19 cellular contexts compared by ENCODE assay signal in genomic region chr17:6661464-6661848, GRCh38. TPM values are rescaled to one million over a fixed set of nuclear protein-coding genes. Genes with fewer than 3 reads are reported as not detected.
DNase-seq lines count a peak whose midpoint lies in the region; ATAC-seq and TF ChIP-seq lines count a peak whose summit lies in the region.
"Had no signal": no experiment of that assay in that cellular context is flagged by ENCODE, and none has a peak within 500 bp of the region (broad histone marks: within the 10 kb centered on the region; RNA-seq: fewer than 3 reads in every experiment).

No MANE protein-coding gene starts in this region.

- no peak overlapping the region for H3K27ac Mint-ChIP-seq in CD4-positive, alpha-beta T cell
- H3K27ac Mint-ChIP-seq in neural progenitor cell, result no peak overlapping the region
- H3K27ac Mint-ChIP-seq: HFFc6 had no signal

- peak overlapping the region; percentile 18 for H3K4me3 Mint-ChIP-seq in CD4-positive, alpha-beta T cell
- no peak overlapping the region for H3K4me3 Mint-ChIP-seq in neural progenitor cell
- H3K4me3 Mint-ChIP-seq: HFFc6 had no signal

- H3K4me3 ChIP-seq in HEK293 (ENCODE audit: low read depth, low read length) (no peak overlapping the region), OCI-LY7 (ENCODE audit: low read depth, low read length, poor library complexity, severe bottlenecking) (peak overlapping the region; percentile 63), colonic mucosa (no peak overlapping the region), neural progenitor cell (no peak overlapping the region)

- H3K4me1 ChIP-seq in HEK293 (ENCODE audit: control insufficient read depth, insufficient read depth, low read length) (no peaks in the 10 kb centered on the region), OCI-LY7 (ENCODE audit: insufficient read depth, low read length, poor library complexity, severe bottlenecking) (peaks cover 43% of the 10 kb centered on the region), colonic mucosa (no peaks in the 10 kb centered on the region), neural progenitor cell (no peaks in the 10 kb centered on the region)
- H3K4me1 ChIP-seq: Caco-2 had no signal

- H3K9me3 ChIP-seq in CD4-positive, alpha-beta T cell (ENCODE audit: control insufficient read depth, low read length), result no peaks in the 10 kb centered on the region
- H3K9me3 ChIP-seq in HEK293 (ENCODE audit: control insufficient read depth, insufficient read depth, low read depth, low read length), result no peaks in the 10 kb centered on the region
- H3K9me3 ChIP-seq in OCI-LY7 (ENCODE audit: low read length), result no peaks in the 10 kb centered on the region
- H3K9me3 ChIP-seq in colonic mucosa, result no peaks in the 10 kb centered on the region
- no peaks in the 10 kb centered on the region for H3K9me3 ChIP-seq in neural progenitor cell (ENCODE audit: low read depth)
- H3K9me3 ChIP-seq: Caco-2 had no signal

- TF ChIP-seq CTCF in CD4-positive, alpha-beta T cell (IDR thresholded peaks at IDR 0.05), result no peak
- TF ChIP-seq CTCF in HEK293 (tag by site-specific recombination; IDR thresholded peaks at IDR 0.05) (no peak), OCI-LY7 (conservative IDR thresholded peaks at IDR 0.05; ENCODE audit: low read length) (no peak), colonic mucosa (IDR thresholded peaks at IDR 0.05) (no peak), neural progenitor cell (IDR thresholded peaks at IDR 0.05) (no peak)

- peaks cover 33% of the 10 kb centered on the region for H3K4me1 Mint-ChIP-seq in CD4-positive, alpha-beta T cell (ENCODE audit: low read depth)
- H3K4me1 Mint-ChIP-seq in neural progenitor cell, result peaks cover 4% of the 10 kb centered on the region

- no peaks in the 10 kb centered on the region for H3K27me3 Mint-ChIP-seq in CD4-positive, alpha-beta T cell
- H3K27me3 Mint-ChIP-seq in neural progenitor cell (ENCODE audit: insufficient read depth, low read depth), result peaks cover 39% of the 10 kb centered on the region

- H3F3A ChIP-seq in neural progenitor cell (ENCODE audit: low read depth), result no peaks in the 10 kb centered on the region

- POLR2A ChIA-PET in CD4-positive, alpha-beta T cell (lab: Charles Lee), result no interaction called here
- POLR2A ChIA-PET in HEK293 (lab: Yijun Ruan, JAX) (no interaction called here), OCI-LY7 (lab: Charles Lee) (interaction anchor here (1.1 to 1.2 kb wide), 4 partner anchors 11 to 219 kb away, joined by 3 to 4 read pairs (median 4); partner anchors contain the start of gene KIAA0753)

- H3K36me3 Mint-ChIP-seq in CD4-positive, alpha-beta T cell (ENCODE audit: low read depth), result peaks cover 14% of the 10 kb centered on the region
- peaks cover 1% of the 10 kb centered on the region for H3K36me3 Mint-ChIP-seq in neural progenitor cell

- DNase-seq in CD4-positive, alpha-beta T cell, result no peak
- DNase-seq in OCI-LY7 (ENCODE audit: low spot score) (no peak), mesenteric fat pad (ENCODE audit: low spot score) (peak; percentile 33), colonic mucosa (no peak), neural progenitor cell (ENCODE audit: low spot score) (no peak), middle frontal gyrus (ENCODE audit: extremely low spot score, low spot score) (no peak)
- DNase-seq: Caco-2, DMS53, GOT3, HFFc6, NCI-H1417 treated with DMSO at 0.1 percent for 48 hours, NCI-H2029 treated with DMSO at 0.1 percent for 48 hours, NCI-H510A, NCI-H82 had no signal

- BruUV-seq in OCI-LY7 (replicated peaks; lab: Mats Ljungman, UMichigan), result no TSS peak

- H3K36me3 ChIP-seq in HEK293 (ENCODE audit: control insufficient read depth in 2 of 2, insufficient read depth in 1 of 2, low read length in 2 of 2) (no peaks in the 10 kb centered on the region; a peak in 1 of 3 replicates), OCI-LY7 (ENCODE audit: insufficient read depth, low read length) (peaks cover 21% of the 10 kb centered on the region), colonic mucosa (no peaks in the 10 kb centered on the region), neural progenitor cell (no peaks in the 10 kb centered on the region)

- H4K20me1 ChIP-seq in OCI-LY7 (ENCODE audit: insufficient read depth, low read length), result no peaks in the 10 kb centered on the region
- no peaks in the 10 kb centered on the region for H4K20me1 ChIP-seq in neural progenitor cell (ENCODE audit: low read depth)

- H3K4me2 ChIP-seq in OCI-LY7 (ENCODE audit: low read length), result peak overlapping the region; percentile 93
- H3K4me2 ChIP-seq in neural progenitor cell, result no peak overlapping the region

- no peaks in the 10 kb centered on the region for H3K9me3 Mint-ChIP-seq in CD4-positive, alpha-beta T cell
- peaks cover 2% of the 10 kb centered on the region for H3K9me3 Mint-ChIP-seq in neural progenitor cell
- H3K9me3 Mint-ChIP-seq: HFFc6 had no signal

- no peaks in the 10 kb centered on the region for H3K27me3 ChIP-seq in CD4-positive, alpha-beta T cell (ENCODE audit: control insufficient read depth, insufficient read depth, low read length)
- no peaks in the 10 kb centered on the region for H3K27me3 ChIP-seq in colonic mucosa
- peaks cover 51% of the 10 kb centered on the region for H3K27me3 ChIP-seq in neural progenitor cell

- no peak overlapping the region for H3K27ac ChIP-seq in CD4-positive, alpha-beta T cell (ENCODE audit: low read depth, low read length)
- H3K27ac ChIP-seq in HEK293 (ENCODE audit: extremely low read depth, low read depth, low read length), result no peak overlapping the region
- H3K27ac ChIP-seq in OCI-LY7 (ENCODE audit: low read depth, low read length, poor library complexity, severe bottlenecking), result peak overlapping the region; percentile 86
- no peak overlapping the region for H3K27ac ChIP-seq in colonic mucosa
- no peak overlapping the region for H3K27ac ChIP-seq in neural progenitor cell
- H3K27ac ChIP-seq: C4-2B had no signal

- H3K79me2 ChIP-seq in OCI-LY7 (ENCODE audit: insufficient read depth, low read depth, low read length) (peaks cover 4% of the 10 kb centered on the region; the same call in 1 of the 2 replicates), neural progenitor cell (ENCODE audit: low read depth) (no peaks in the 10 kb centered on the region)

- no peak for ATAC-seq in CD4-positive, alpha-beta T cell (ENCODE audit: poor library complexity)
- ATAC-seq: HepG2 had no signal

- intact Hi-C loops in CD4-positive, alpha-beta T cell (cut with DNase I, micrococcal nuclease), result loop anchor here in 1 of 2 experiments (10.0 kb wide), 1 partner anchor 253 kb away; no protein-coding TSS in a partner anchor
- intact Hi-C loops in OCI-LY7 (cut with micrococcal nuclease; ENCODE audit: unreplicated experiment), result no loop called here
- intact Hi-C loops in colonic mucosa (cut with DNase I), result loop anchor here (10.0 kb wide), 1 partner anchor 173 kb away; the partner anchor contains the start of gene TEKT1

- CTCF ChIA-PET in CD4-positive, alpha-beta T cell (lab: Charles Lee), result no interaction called here
- CTCF ChIA-PET in HEK293 (lab: Yijun Ruan, JAX), result interaction anchor here (0.7 to 1.7 kb wide), 2 partner anchors 9 to 243 kb away, joined by 3 to 5 read pairs; no protein-coding TSS in a partner anchor
- CTCF ChIA-PET in OCI-LY7 (lab: Charles Lee; ENCODE audit: unreplicated experiment), result no interaction called here

- no peaks in the 10 kb centered on the region for H3K9me2 ChIP-seq in OCI-LY7 (ENCODE audit: insufficient read depth, low read length)

- no peak overlapping the region for H3K9ac ChIP-seq in colonic mucosa (ENCODE audit: low read depth in 2 of 2, low read length in 2 of 2)
- H3K9ac ChIP-seq in neural progenitor cell, result no peak overlapping the region

- peak overlapping the region; percentile 37; the same call in 1 of the 2 replicates for H2AFZ ChIP-seq in OCI-LY7 (ENCODE audit: low read length)
- no peak overlapping the region for H2AFZ ChIP-seq in neural progenitor cell (replicated peaks)

TF ChIP-seq in HEK293, 187 proteins besides CTCF, POLR2A, EP300 and RAD21 (continues in another document):
- TF ChIP-seq ZNF121 (tag by site-specific recombination; IDR thresholded peaks at IDR 0.05) (no peak), ZNF692 (tag by site-specific recombination; IDR thresholded peaks at IDR 0.05) (peak; percentile 75)

RNA-seq across cellular contexts. Expression of gene C17orf100, which starts 9.9 kb away (rescaled TPM):
- under 1 TPM; 0.69 to 0.70 TPM for total RNA-seq in CD4-positive, alpha-beta T cell
- 1.3 and 2.4 TPM in 2 replicates for total RNA-seq in OCI-LY7 (2014; rRNA removed; shearing (Covaris generic))
- 5.2 and 5.6 TPM in 2 replicates for total RNA-seq in OCI-LY7 (2022)
- total RNA-seq in mesenteric fat pad, result 0.58 TPM
- 1 to 10 TPM; 1.5 to 1.9 TPM for total RNA-seq in colonic mucosa
- 3.8 and 3.9 TPM in 2 replicates for total RNA-seq in neural progenitor cell (ENCODE audit: low replicate concordance)

RNA-seq across cellular contexts. Expression of gene MED31, which starts 10.1 kb away (rescaled TPM):
- 10 to 100 TPM; 31.4 to 32.0 TPM for total RNA-seq in CD4-positive, alpha-beta T cell
- 11.6 and 14.6 TPM in 2 replicates for total RNA-seq in OCI-LY7 (2014; rRNA removed; shearing (Covaris generic))
- 21.7 and 25.2 TPM in 2 replicates for total RNA-seq in OCI-LY7 (2022)
- 13.0 TPM for total RNA-seq in mesenteric fat pad
- 10 to 100 TPM; 14.3 to 15.2 TPM for total RNA-seq in colonic mucosa
- total RNA-seq in neural progenitor cell (ENCODE audit: low replicate concordance), result 7.3 and 35.7 TPM in 2 replicates

RNA-seq across cellular contexts. Expression of gene TXNDC17, which starts 20.6 kb away (rescaled TPM):
- total RNA-seq in CD4-positive, alpha-beta T cell, result 10 to 100 TPM; 13.2 to 17.7 TPM
- 52.8 and 63.7 TPM in 2 replicates for total RNA-seq in OCI-LY7 (2014; rRNA removed; shearing (Covaris generic))
- total RNA-seq in OCI-LY7 (2022), result 63.5 and 81.4 TPM in 2 replicates
- 71.2 TPM for total RNA-seq in mesenteric fat pad
- total RNA-seq in colonic mucosa, result 100 to 1,000 TPM; 167 to 207 TPM
- 175 and 214 TPM in 2 replicates for total RNA-seq in neural progenitor cell (ENCODE audit: low replicate concordance)

RNA-seq across cellular contexts. Expression of gene KIAA0753, which starts 20.9 kb away (rescaled TPM):
- total RNA-seq in CD4-positive, alpha-beta T cell, result 10 to 100 TPM in 1 of 2 experiments, 1 to 10 TPM in 1; 8.9 to 11.7 TPM
- total RNA-seq in OCI-LY7 (2014; rRNA removed; shearing (Covaris generic)), result 18.9 and 20.8 TPM in 2 replicates
- total RNA-seq in OCI-LY7 (2022) (26.0 and 29.8 TPM in 2 replicates), mesenteric fat pad (9.7 TPM), colonic mucosa (10 to 100 TPM; 15.7 to 18.5 TPM), neural progenitor cell (ENCODE audit: low replicate concordance) (24.1 and 30.8 TPM in 2 replicates)

RNA-seq across cellular contexts. Expression of gene SLC13A5, which starts 51.7 kb away (rescaled TPM):
- not detected for total RNA-seq in CD4-positive, alpha-beta T cell
- not detected in 2 replicates for total RNA-seq in OCI-LY7 (2014; rRNA removed; shearing (Covaris generic))
- total RNA-seq in OCI-LY7 (2022), result not detected in 2 replicates
- 0.48 TPM for total RNA-seq in mesenteric fat pad
- under 1 TPM in 1 of 2 donors, not detected in 1; 0.62 TPM for total RNA-seq in colonic mucosa
- total RNA-seq in neural progenitor cell (ENCODE audit: low replicate concordance), result 0.31 TPM in 1 of 2 replicates, not detected in the other
- total RNA-seq: G401, HFFc6, RPMI7951 had no signal
